8 cellular contexts compared by ENCODE assay signal in genomic region chr2:12456293-12457151, GRCh38.
DNase-seq lines count a peak whose midpoint lies in the region; ATAC-seq, FAIRE-seq and TF ChIP-seq lines count a peak whose summit lies in the region.

No MANE protein-coding gene starts in this region.

- peak; percentile 95 for DNase-seq in AG20443 (ENCODE audit: low spot score)
- peak; percentile 36 for DNase-seq in GM19239 (ENCODE audit: insufficient read length, low spot score)
- DNase-seq in SJCRH30, result peak; percentile 29 to 42
- peak; percentile 74 for DNase-seq in activated naive CD4-positive, alpha-beta T cell treated with anti-CD3 and anti-CD28 coated beads, Interleukin-2, amount 10 ng/mL, durations not matched to agents 7 days and 5 days
- DNase-seq in heart right ventricle, result peak; percentile 79 to 85
- no peak for DNase-seq in DMS114 treated with DMSO at 0.1 percent for 48 hours (lab: John Stamatoyannopoulos, UW; ENCODE audit: unreplicated experiment)

- peaks cover 10% of the 10 kb centered on the region for H3K36me3 Mint-ChIP-seq in activated naive CD4-positive, alpha-beta T cell treated with anti-CD3 and anti-CD28 coated beads, Interleukin-2, amount 10 ng/mL, durations not matched to agents 7 days and 5 days

- H3K9me3 Mint-ChIP-seq in activated naive CD4-positive, alpha-beta T cell treated with anti-CD3 and anti-CD28 coated beads, Interleukin-2, amount 10 ng/mL, durations not matched to agents 7 days and 5 days, result peaks cover 3% of the 10 kb centered on the region

- H3K9me3 ChIP-seq in SJCRH30 (replicated peaks), result no peaks in the 10 kb centered on the region
- peaks cover 0 to 2% (median 0%) of the 10 kb centered on the region in 11 donors for H3K9me3 ChIP-seq in heart right ventricle

- 17 to 24% methylated on average over 7 of the region's 7 CpGs for WGBS in heart right ventricle, 2 donors

- H3K27me3 ChIP-seq in SJCRH30, result no peaks in the 10 kb centered on the region
- no peaks in the 10 kb centered on the region for H3K27me3 ChIP-seq in heart right ventricle

- H3K36me3 ChIP-seq in SJCRH30 (no peaks in the 10 kb centered on the region), heart right ventricle (no peaks in the 10 kb centered on the region)

- FAIRE-seq in GM19239 (lab: Jason Lieb, UNC), result no peak

- no peak for TF ChIP-seq CTCF in heart right ventricle (IDR thresholded peaks at IDR 0.05)

- H3K4me1 Mint-ChIP-seq in activated naive CD4-positive, alpha-beta T cell treated with anti-CD3 and anti-CD28 coated beads, Interleukin-2, amount 10 ng/mL, durations not matched to agents 7 days and 5 days, result peaks cover 49% of the 10 kb centered on the region

- H3K4me1 ChIP-seq in SJCRH30, result peaks cover 3% of the 10 kb centered on the region; the same call in 1 of the 2 replicates
- peaks cover 0 to 46% (median 19%) of the 10 kb centered on the region in 9 donors for H3K4me1 ChIP-seq in heart right ventricle

- CTCF ChIA-PET in activated naive CD4-positive, alpha-beta T cell treated with anti-CD3 and anti-CD28 coated beads, Interleukin-2, amount 10 ng/mL, durations not matched to agents 7 days and 5 days (lab: Charles Lee), result no interaction called here

- no peaks in the 10 kb centered on the region for H3K27me3 Mint-ChIP-seq in activated naive CD4-positive, alpha-beta T cell treated with anti-CD3 and anti-CD28 coated beads, Interleukin-2, amount 10 ng/mL, durations not matched to agents 7 days and 5 days

- H3K4me3 ChIP-seq in SJCRH30, result no peak overlapping the region
- H3K4me3 ChIP-seq in heart right ventricle, result peak overlapping the region in 7 of 10 donors; percentile 21 to 35 (median 26)
- H3K4me3 ChIP-seq in skin epidermis, result peak overlapping the region in 2 of 7 experiments; percentile 20 to 21

- H3K27ac ChIP-seq in SJCRH30 (no peak overlapping the region), heart right ventricle (peak overlapping the region; percentile 9 to 84 (median 60)), skin epidermis (peak overlapping the region in 17 of 21 experiments; percentile 4 to 89 (median 56))

- intact Hi-C loops in heart right ventricle (cut with DNase I), result loop anchor here in 2 of 10 donors (10.0 kb wide), 1 partner anchor 258 kb away; the partner anchor contains the start of gene TRIB2 (in 2 of the 2)

- H3K4me3 Mint-ChIP-seq in activated naive CD4-positive, alpha-beta T cell treated with anti-CD3 and anti-CD28 coated beads, Interleukin-2, amount 10 ng/mL, durations not matched to agents 7 days and 5 days, result peak overlapping the region; percentile 58

- H3K27ac Mint-ChIP-seq in activated naive CD4-positive, alpha-beta T cell treated with anti-CD3 and anti-CD28 coated beads, Interleukin-2, amount 10 ng/mL, durations not matched to agents 7 days and 5 days, result peak overlapping the region; percentile 94

- ATAC-seq in HG03432 (IDR thresholded peaks at IDR 0.05; ENCODE audit: unreplicated experiment) (peak; percentile 95), heart right ventricle (peak; percentile 80 to 97 (median 94))
